ENCODE assay signal across 1 cellular context in the genomic region with DNA sequence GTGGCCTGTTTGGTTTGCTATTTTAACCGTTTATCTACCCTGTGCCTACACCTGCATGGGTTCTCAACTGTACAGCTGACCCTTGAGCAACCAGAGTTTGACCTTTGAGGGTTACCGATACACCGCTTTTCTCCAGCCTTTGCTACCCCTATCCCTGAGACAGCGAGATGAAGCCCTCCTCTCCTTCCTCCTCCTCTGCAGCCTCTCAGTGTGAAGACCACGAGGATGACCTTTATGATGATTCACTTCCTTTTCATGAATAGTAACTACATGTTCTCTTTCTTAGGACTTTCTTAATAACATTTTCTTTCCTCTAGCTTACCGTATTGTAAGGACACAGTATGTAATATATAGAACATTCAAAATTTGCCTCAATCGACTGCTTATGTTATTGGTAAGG.
TF ChIP-seq lines count a peak whose summit lies in the region.

No MANE protein-coding gene starts in this region.

TF ChIP-seq in K562, 482 proteins besides CTCF, POLR2A, EP300 and RAD21 (continued from another document and continues in another):
- TF ChIP-seq, protein P1, sequence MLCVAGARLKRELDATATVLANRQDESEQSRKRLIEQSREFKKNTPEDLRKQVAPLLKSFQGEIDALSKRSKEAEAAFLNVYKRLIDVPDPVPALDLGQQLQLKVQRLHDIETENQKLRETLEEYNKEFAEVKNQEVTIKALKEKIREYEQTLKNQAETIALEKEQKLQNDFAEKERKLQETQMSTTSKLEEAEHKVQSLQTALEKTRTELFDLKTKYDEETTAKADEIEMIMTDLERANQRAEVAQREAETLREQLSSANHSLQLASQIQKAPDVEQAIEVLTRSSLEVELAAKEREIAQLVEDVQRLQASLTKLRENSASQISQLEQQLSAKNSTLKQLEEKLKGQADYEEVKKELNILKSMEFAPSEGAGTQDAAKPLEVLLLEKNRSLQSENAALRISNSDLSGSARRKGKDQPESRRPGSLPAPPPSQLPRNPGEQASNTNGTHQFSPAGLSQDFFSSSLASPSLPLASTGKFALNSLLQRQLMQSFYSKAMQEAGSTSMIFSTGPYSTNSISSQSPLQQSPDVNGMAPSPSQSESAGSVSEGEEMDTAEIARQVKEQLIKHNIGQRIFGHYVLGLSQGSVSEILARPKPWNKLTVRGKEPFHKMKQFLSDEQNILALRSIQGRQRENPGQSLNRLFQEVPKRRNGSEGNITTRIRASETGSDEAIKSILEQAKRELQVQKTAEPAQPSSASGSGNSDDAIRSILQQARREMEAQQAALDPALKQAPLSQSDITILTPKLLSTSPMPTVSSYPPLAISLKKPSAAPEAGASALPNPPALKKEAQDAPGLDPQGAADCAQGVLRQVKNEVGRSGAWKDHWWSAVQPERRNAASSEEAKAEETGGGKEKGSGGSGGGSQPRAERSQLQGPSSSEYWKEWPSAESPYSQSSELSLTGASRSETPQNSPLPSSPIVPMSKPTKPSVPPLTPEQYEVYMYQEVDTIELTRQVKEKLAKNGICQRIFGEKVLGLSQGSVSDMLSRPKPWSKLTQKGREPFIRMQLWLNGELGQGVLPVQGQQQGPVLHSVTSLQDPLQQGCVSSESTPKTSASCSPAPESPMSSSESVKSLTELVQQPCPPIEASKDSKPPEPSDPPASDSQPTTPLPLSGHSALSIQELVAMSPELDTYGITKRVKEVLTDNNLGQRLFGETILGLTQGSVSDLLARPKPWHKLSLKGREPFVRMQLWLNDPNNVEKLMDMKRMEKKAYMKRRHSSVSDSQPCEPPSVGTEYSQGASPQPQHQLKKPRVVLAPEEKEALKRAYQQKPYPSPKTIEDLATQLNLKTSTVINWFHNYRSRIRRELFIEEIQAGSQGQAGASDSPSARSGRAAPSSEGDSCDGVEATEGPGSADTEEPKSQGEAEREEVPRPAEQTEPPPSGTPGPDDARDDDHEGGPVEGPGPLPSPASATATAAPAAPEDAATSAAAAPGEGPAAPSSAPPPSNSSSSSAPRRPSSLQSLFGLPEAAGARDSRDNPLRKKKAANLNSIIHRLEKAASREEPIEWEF (CRISPR knock-in tag; IDR thresholded peaks at IDR 0.05): no peak
- TF ChIP-seq FOXM1 (IDR thresholded peaks at IDR 0.05; ENCODE audit: low read depth) (no peak), FOXM1 (CRISPR knock-in tag; IDR thresholded peaks at IDR 0.05; ENCODE audit: low read depth) (no peak), CBFA2T2 (conservative IDR thresholded peaks at IDR 0.05) (peak; percentile 30), SMC3 (conservative IDR thresholded peaks at IDR 0.05; ENCODE audit: insufficient read depth, low read depth, low read length) (no peak), ARID1B (IDR thresholded peaks at IDR 0.05) (peak; percentile 21; the same call in 1 of the 2 replicates), JUND (IDR thresholded peaks at IDR 0.05; ENCODE audit: borderline replicate concordance, low read depth, low read length) (peak; percentile 7; the same call in 1 of the 2 replicates), JUND (tag; IDR thresholded peaks at IDR 0.05; ENCODE audit: borderline replicate concordance, low read depth, low read length) (no peak), MAZ (CRISPR knock-in tag; conservative IDR thresholded peaks at IDR 0.05 in 1 of 2, IDR thresholded peaks at IDR 0.05 in 1 of 2) (no peak), ZNF324 (CRISPR knock-in tag; IDR thresholded peaks at IDR 0.05) (no peak), SMAD4 (CRISPR knock-in tag; conservative IDR thresholded peaks at IDR 0.05) (no peak), SMARCA4 (IDR thresholded peaks at IDR 0.05) (0 out of 2 replicates have a peak, but pooled peaks have one; percentile 33), KDM1A (IDR thresholded peaks at IDR 0.05) (peak in 1 of 2 experiments; percentile 32; a peak in 1 of 4 replicates), TRIM24 (IDR thresholded peaks at IDR 0.05) (no peak), JUN (IDR thresholded peaks at IDR 0.05; ENCODE audit: borderline replicate concordance, low read depth, low read length) (no peak), JUN (CRISPR knock-in tag; IDR thresholded peaks at IDR 0.05; ENCODE audit: borderline replicate concordance) (no peak), ZNF696 (CRISPR knock-in tag; conservative IDR thresholded peaks at IDR 0.05) (no peak), POLR3G (IDR thresholded peaks at IDR 0.05; ENCODE audit: extremely low read depth, insufficient read length, insufficient replicate concordance) (no peak), NRF1 (conservative IDR thresholded peaks at IDR 0.05 in 1 of 2, IDR thresholded peaks at IDR 0.05 in 1 of 2) (no peak), TBP (optimal IDR thresholded peaks at IDR 0.05; ENCODE audit: low read depth, low read length) (no peak), ETV5 (CRISPR knock-in tag; IDR thresholded peaks at IDR 0.05; ENCODE audit: low read depth) (no peak), ELF2 (CRISPR knock-in tag; IDR thresholded peaks at IDR 0.05) (no peak)
- TF ChIP-seq, protein P2, sequence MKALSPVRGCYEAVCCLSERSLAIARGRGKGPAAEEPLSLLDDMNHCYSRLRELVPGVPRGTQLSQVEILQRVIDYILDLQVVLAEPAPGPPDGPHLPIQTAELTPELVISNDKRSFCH (CRISPR knock-in tag; IDR thresholded peaks at IDR 0.05): no peak
- TF ChIP-seq, protein P2 (tag; IDR thresholded peaks at IDR 0.05): 0 out of 2 replicates have a peak, but pooled peaks have one; percentile 52
- TF ChIP-seq, protein P3, sequence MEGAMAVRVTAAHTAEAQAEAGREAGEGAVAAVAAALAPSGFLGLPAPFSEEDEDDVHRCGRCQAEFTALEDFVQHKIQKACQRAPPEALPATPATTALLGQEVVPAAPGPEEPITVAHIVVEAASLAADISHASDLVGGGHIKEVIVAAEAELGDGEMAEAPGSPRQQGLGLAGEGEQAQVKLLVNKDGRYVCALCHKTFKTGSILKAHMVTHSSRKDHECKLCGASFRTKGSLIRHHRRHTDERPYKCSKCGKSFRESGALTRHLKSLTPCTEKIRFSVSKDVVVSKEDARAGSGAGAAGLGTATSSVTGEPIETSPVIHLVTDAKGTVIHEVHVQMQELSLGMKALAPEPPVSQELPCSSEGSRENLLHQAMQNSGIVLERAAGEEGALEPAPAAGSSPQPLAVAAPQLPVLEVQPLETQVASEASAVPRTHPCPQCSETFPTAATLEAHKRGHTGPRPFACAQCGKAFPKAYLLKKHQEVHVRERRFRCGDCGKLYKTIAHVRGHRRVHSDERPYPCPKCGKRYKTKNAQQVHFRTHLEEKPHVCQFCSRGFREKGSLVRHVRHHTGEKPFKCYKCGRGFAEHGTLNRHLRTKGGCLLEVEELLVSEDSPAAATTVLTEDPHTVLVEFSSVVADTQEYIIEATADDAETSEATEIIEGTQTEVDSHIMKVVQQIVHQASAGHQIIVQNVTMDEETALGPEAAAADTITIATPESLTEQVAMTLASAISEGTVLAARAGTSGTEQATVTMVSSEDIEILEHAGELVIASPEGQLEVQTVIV (CRISPR knock-in tag; IDR thresholded peaks at IDR 0.05; ENCODE audit: borderline replicate concordance): no peak
- TF ChIP-seq, protein P4, sequence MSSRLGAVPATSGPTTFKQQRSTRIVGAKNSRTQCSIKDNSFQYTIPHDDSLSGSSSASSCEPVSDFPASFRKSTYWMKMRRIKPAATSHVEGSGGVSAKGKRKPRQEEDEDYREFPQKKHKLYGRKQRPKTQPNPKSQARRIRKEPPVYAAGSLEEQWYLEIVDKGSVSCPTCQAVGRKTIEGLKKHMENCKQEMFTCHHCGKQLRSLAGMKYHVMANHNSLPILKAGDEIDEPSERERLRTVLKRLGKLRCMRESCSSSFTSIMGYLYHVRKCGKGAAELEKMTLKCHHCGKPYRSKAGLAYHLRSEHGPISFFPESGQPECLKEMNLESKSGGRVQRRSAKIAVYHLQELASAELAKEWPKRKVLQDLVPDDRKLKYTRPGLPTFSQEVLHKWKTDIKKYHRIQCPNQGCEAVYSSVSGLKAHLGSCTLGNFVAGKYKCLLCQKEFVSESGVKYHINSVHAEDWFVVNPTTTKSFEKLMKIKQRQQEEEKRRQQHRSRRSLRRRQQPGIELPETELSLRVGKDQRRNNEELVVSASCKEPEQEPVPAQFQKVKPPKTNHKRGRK (tag; IDR thresholded peaks at IDR 0.05): no peak
- TF ChIP-seq, protein P5, sequence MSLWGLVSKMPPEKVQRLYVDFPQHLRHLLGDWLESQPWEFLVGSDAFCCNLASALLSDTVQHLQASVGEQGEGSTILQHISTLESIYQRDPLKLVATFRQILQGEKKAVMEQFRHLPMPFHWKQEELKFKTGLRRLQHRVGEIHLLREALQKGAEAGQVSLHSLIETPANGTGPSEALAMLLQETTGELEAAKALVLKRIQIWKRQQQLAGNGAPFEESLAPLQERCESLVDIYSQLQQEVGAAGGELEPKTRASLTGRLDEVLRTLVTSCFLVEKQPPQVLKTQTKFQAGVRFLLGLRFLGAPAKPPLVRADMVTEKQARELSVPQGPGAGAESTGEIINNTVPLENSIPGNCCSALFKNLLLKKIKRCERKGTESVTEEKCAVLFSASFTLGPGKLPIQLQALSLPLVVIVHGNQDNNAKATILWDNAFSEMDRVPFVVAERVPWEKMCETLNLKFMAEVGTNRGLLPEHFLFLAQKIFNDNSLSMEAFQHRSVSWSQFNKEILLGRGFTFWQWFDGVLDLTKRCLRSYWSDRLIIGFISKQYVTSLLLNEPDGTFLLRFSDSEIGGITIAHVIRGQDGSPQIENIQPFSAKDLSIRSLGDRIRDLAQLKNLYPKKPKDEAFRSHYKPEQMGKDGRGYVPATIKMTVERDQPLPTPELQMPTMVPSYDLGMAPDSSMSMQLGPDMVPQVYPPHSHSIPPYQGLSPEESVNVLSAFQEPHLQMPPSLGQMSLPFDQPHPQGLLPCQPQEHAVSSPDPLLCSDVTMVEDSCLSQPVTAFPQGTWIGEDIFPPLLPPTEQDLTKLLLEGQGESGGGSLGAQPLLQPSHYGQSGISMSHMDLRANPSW (CRISPR knock-in tag; IDR thresholded peaks at IDR 0.05): no peak
- TF ChIP-seq, protein P6, sequence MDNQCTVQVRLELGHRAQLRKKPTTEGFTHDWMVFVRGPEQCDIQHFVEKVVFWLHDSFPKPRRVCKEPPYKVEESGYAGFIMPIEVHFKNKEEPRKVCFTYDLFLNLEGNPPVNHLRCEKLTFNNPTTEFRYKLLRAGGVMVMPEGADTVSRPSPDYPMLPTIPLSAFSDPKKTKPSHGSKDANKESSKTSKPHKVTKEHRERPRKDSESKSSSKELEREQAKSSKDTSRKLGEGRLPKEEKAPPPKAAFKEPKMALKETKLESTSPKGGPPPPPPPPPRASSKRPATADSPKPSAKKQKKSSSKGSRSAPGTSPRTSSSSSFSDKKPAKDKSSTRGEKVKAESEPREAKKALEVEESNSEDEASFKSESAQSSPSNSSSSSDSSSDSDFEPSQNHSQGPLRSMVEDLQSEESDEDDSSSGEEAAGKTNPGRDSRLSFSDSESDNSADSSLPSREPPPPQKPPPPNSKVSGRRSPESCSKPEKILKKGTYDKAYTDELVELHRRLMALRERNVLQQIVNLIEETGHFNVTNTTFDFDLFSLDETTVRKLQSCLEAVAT (IDR thresholded peaks at IDR 0.05): no peak
- TF ChIP-seq, protein P7, sequence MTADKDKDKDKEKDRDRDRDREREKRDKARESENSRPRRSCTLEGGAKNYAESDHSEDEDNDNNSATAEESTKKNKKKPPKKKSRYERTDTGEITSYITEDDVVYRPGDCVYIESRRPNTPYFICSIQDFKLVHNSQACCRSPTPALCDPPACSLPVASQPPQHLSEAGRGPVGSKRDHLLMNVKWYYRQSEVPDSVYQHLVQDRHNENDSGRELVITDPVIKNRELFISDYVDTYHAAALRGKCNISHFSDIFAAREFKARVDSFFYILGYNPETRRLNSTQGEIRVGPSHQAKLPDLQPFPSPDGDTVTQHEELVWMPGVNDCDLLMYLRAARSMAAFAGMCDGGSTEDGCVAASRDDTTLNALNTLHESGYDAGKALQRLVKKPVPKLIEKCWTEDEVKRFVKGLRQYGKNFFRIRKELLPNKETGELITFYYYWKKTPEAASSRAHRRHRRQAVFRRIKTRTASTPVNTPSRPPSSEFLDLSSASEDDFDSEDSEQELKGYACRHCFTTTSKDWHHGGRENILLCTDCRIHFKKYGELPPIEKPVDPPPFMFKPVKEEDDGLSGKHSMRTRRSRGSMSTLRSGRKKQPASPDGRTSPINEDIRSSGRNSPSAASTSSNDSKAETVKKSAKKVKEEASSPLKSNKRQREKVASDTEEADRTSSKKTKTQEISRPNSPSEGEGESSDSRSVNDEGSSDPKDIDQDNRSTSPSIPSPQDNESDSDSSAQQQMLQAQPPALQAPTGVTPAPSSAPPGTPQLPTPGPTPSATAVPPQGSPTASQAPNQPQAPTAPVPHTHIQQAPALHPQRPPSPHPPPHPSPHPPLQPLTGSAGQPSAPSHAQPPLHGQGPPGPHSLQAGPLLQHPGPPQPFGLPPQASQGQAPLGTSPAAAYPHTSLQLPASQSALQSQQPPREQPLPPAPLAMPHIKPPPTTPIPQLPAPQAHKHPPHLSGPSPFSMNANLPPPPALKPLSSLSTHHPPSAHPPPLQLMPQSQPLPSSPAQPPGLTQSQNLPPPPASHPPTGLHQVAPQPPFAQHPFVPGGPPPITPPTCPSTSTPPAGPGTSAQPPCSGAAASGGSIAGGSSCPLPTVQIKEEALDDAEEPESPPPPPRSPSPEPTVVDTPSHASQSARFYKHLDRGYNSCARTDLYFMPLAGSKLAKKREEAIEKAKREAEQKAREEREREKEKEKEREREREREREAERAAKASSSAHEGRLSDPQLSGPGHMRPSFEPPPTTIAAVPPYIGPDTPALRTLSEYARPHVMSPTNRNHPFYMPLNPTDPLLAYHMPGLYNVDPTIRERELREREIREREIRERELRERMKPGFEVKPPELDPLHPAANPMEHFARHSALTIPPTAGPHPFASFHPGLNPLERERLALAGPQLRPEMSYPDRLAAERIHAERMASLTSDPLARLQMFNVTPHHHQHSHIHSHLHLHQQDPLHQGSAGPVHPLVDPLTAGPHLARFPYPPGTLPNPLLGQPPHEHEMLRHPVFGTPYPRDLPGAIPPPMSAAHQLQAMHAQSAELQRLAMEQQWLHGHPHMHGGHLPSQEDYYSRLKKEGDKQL (CRISPR knock-in tag; IDR thresholded peaks at IDR 0.05; ENCODE audit: borderline replicate concordance): no peak
- TF ChIP-seq, protein P8, sequence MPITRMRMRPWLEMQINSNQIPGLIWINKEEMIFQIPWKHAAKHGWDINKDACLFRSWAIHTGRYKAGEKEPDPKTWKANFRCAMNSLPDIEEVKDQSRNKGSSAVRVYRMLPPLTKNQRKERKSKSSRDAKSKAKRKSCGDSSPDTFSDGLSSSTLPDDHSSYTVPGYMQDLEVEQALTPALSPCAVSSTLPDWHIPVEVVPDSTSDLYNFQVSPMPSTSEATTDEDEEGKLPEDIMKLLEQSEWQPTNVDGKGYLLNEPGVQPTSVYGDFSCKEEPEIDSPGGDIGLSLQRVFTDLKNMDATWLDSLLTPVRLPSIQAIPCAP (CRISPR knock-in tag; IDR thresholded peaks at IDR 0.05; ENCODE audit: borderline replicate concordance): no peak
